24 cellular contexts compared by ENCODE assay signal in genomic region chr1:23521588-23521987, GRCh38. TPM values are rescaled to one million over a fixed set of nuclear protein-coding genes. Genes with fewer than 3 reads are reported as not detected.
DNase-seq lines count a peak whose midpoint lies in the region; ATAC-seq and TF ChIP-seq lines count a peak whose summit lies in the region.
"Had no signal": no experiment of that assay in that cellular context is flagged by ENCODE, and none has a peak within 500 bp of the region (broad histone marks: within the 10 kb centered on the region; RNA-seq: fewer than 3 reads in every experiment).

No MANE protein-coding gene starts in this region.

- H3K4me2 ChIP-seq in Karpas-422 (ENCODE audit: low read depth, low read length, poor library complexity, severe bottlenecking), result no peak overlapping the region

- H2AFZ ChIP-seq in Karpas-422 (ENCODE audit: low read length), result no peak overlapping the region

- H3K9me3 Mint-ChIP-seq in activated naive CD8-positive, alpha-beta T cell treated with anti-CD3 and anti-CD28 coated beads, Interleukin-2, amount 50 U/mL, for 24 hours, result no peaks in the 10 kb centered on the region
- H3K9me3 Mint-ChIP-seq: activated naive CD4-positive, alpha-beta T cell treated with anti-CD3 and anti-CD28 coated beads for 36 hours had no signal

- BruUV-seq in A673 (replicated peaks; lab: Mats Ljungman, UMichigan), result no TSS peak

- H3K27ac Mint-ChIP-seq in activated naive CD8-positive, alpha-beta T cell treated with anti-CD3 and anti-CD28 coated beads, Interleukin-2, amount 50 U/mL, for 24 hours, result no peak overlapping the region
- H3K27ac Mint-ChIP-seq: activated naive CD4-positive, alpha-beta T cell treated with anti-CD3 and anti-CD28 coated beads for 36 hours had no signal

- no peak overlapping the region for H3K9ac ChIP-seq in Karpas-422 (ENCODE audit: low read length)

- POLR2A ChIA-PET in A673 (lab: Charles Lee; ENCODE audit: low non-redundant PET), result no interaction called here

- ATAC-seq in activated naive CD8-positive, alpha-beta T cell treated with anti-CD3 and anti-CD28 coated beads, Interleukin-2, amount 50 U/mL, for 24 hours, result no peak
- no peak for ATAC-seq in upper lobe of right lung
- ATAC-seq: heart left ventricle, PC-3 had no signal

- H3K27me3 Mint-ChIP-seq in activated naive CD8-positive, alpha-beta T cell treated with anti-CD3 and anti-CD28 coated beads, Interleukin-2, amount 50 U/mL, for 24 hours, result no peaks in the 10 kb centered on the region

- no peak overlapping the region for H3K4me3 ChIP-seq in A673 (ENCODE audit: low read depth, low read length, poor library complexity, severe bottlenecking)
- H3K4me3 ChIP-seq in Karpas-422 (ENCODE audit: low read length), result no peak overlapping the region
- no peak overlapping the region for H3K4me3 ChIP-seq in upper lobe of right lung
- no peak overlapping the region for H3K4me3 ChIP-seq in esophagus muscularis mucosa
- H3K4me3 ChIP-seq: dorsolateral prefrontal cortex, esophagus squamous epithelium, heart left ventricle, sigmoid colon, tibial artery had no signal

- TF ChIP-seq CTCF in A673 (conservative IDR thresholded peaks at IDR 0.05; ENCODE audit: low read depth, low read length), result no peak
- no peak for TF ChIP-seq CTCF in upper lobe of right lung (IDR thresholded peaks at IDR 0.05)
- no peak for TF ChIP-seq CTCF in esophagus muscularis mucosa (IDR thresholded peaks at IDR 0.05)

- TF ChIP-seq EP300 in esophagus muscularis mucosa (IDR thresholded peaks at IDR 0.05), result no peak

- CTCF ChIA-PET in A673 (lab: Charles Lee), result no interaction called here

- H3K79me2 ChIP-seq in Karpas-422 (ENCODE audit: low read length), result peaks cover 31% of the 10 kb centered on the region

- TF ChIP-seq POLR2A in esophagus muscularis mucosa (IDR thresholded peaks at IDR 0.05; ENCODE audit: low read depth), result no peak

- peak; percentile 30 for DNase-seq in DMS 273 (lab: John Stamatoyannopoulos, UW; ENCODE audit: unreplicated experiment)
- DNase-seq in DMS 273 treated with DMSO at 0.1 percent for 48 hours (lab: John Stamatoyannopoulos, UW), result no peak
- DNase-seq in A673 (ENCODE audit: low spot score), result peak; percentile 59
- DNase-seq in Karpas-422, result peak; percentile 57
- DNase-seq in activated naive CD8-positive, alpha-beta T cell treated with anti-CD3 and anti-CD28 coated beads, Interleukin-2, amount 50 U/mL, for 24 hours, result peak; percentile 21
- DNase-seq in upper lobe of right lung, result no peak
- no peak for DNase-seq in NCI-H1436 treated with DMSO at 0.1 percent for 48 hours (lab: John Stamatoyannopoulos, UW)
- DNase-seq in esophagus muscularis mucosa (ENCODE audit: extremely low spot score), result no peak
- DNase-seq: 8988T; activated CD8-positive, alpha-beta memory T cell treated with anti-CD3 and anti-CD28 coated beads, Interleukin-2, amount 50 U/mL, for 48 hours; activated naive CD4-positive, alpha-beta T cell treated with anti-CD3 and anti-CD28 coated beads for 36 hours; dorsolateral prefrontal cortex; esophagus squamous epithelium; IMR-90; kidney glomerular epithelial cell; NCI-H1092 treated with DMSO at 0.1 percent for 48 hours; NCI-H226; occipital lobe; PC-3; sigmoid colon; stimulated activated CD4-positive, alpha-beta T cell treated with anti-CD3 and anti-CD28 coated beads, Interleukin-2, amount 100 ng/mL, for 48 hours; stimulated activated CD8-positive, alpha-beta memory T cell treated with anti-CD3 and anti-CD28 coated beads, Interleukin-4, amount 100 ng/mL, for 48 hours; tibial artery had no signal

- intact Hi-C loops in A673 (cut with micrococcal nuclease; ENCODE audit: unreplicated experiment), result no loop called here
- intact Hi-C loops in upper lobe of right lung (cut with DNase I), result no loop called here
- intact Hi-C loops in esophagus muscularis mucosa (cut with DNase I), result no loop called here

- WGBS in esophagus muscularis mucosa, result 91% methylated on average over 16 of the region's 16 CpGs

- H3K27ac ChIP-seq in A673 (ENCODE audit: low read depth, low read length, poor library complexity, severe bottlenecking) (no peak overlapping the region), Karpas-422 (ENCODE audit: low read length) (no peak overlapping the region), upper lobe of right lung (no peak overlapping the region), esophagus muscularis mucosa (replicated peaks in 1 of 4) (no peak overlapping the region)
- H3K27ac ChIP-seq: dorsolateral prefrontal cortex, esophagus squamous epithelium, sigmoid colon, tibial artery had no signal

- peaks cover 42% of the 10 kb centered on the region for H3K36me3 Mint-ChIP-seq in activated naive CD8-positive, alpha-beta T cell treated with anti-CD3 and anti-CD28 coated beads, Interleukin-2, amount 50 U/mL, for 24 hours (ENCODE audit: low read depth)

- H3K4me1 Mint-ChIP-seq in activated naive CD8-positive, alpha-beta T cell treated with anti-CD3 and anti-CD28 coated beads, Interleukin-2, amount 50 U/mL, for 24 hours, result peaks cover 32% of the 10 kb centered on the region

- no peak overlapping the region for H3K4me3 Mint-ChIP-seq in activated naive CD8-positive, alpha-beta T cell treated with anti-CD3 and anti-CD28 coated beads, Interleukin-2, amount 50 U/mL, for 24 hours
- H3K4me3 Mint-ChIP-seq: activated naive CD4-positive, alpha-beta T cell treated with anti-CD3 and anti-CD28 coated beads for 36 hours had no signal

- H3K9me2 ChIP-seq in Karpas-422 (replicated peaks; ENCODE audit: insufficient read depth, low read length), result no peaks in the 10 kb centered on the region

- H4K20me1 ChIP-seq in Karpas-422 (ENCODE audit: insufficient read depth, low read depth, low read length), result peaks cover 6% of the 10 kb centered on the region; the same call in 1 of the 2 replicates

- H3K36me3 ChIP-seq in A673 (ENCODE audit: insufficient read depth, low read length, poor library complexity, severe bottlenecking) (peaks cover 61% of the 10 kb centered on the region), Karpas-422 (ENCODE audit: insufficient read depth, low read length) (peaks cover 29% of the 10 kb centered on the region), upper lobe of right lung (no peaks in the 10 kb centered on the region), esophagus muscularis mucosa (no peaks in the 10 kb centered on the region)
- H3K36me3 ChIP-seq: sigmoid colon, tibial artery had no signal

- peaks cover 25% of the 10 kb centered on the region for H3K4me1 ChIP-seq in A673 (ENCODE audit: insufficient read depth, low read length, poor library complexity, severe bottlenecking)
- H3K4me1 ChIP-seq in Karpas-422 (ENCODE audit: low read length), result peaks cover 23% of the 10 kb centered on the region
- H3K4me1 ChIP-seq in upper lobe of right lung, result peaks cover 7% of the 10 kb centered on the region
- no peaks in the 10 kb centered on the region for H3K4me1 ChIP-seq in esophagus muscularis mucosa
- H3K4me1 ChIP-seq: sigmoid colon, tibial artery had no signal

- no peaks in the 10 kb centered on the region for H3K9me3 ChIP-seq in A673 (ENCODE audit: low read depth, low read length, poor library complexity, severe bottlenecking)
- H3K9me3 ChIP-seq in Karpas-422 (ENCODE audit: low read length), result no peaks in the 10 kb centered on the region
- no peaks in the 10 kb centered on the region for H3K9me3 ChIP-seq in upper lobe of right lung
- H3K9me3 ChIP-seq in esophagus muscularis mucosa, result no peaks in the 10 kb centered on the region
- H3K9me3 ChIP-seq: esophagus squamous epithelium, heart left ventricle, sigmoid colon, tibial artery had no signal

- no peaks in the 10 kb centered on the region for H3K27me3 ChIP-seq in A673 (replicated peaks; ENCODE audit: insufficient read depth, low read depth, low read length, poor library complexity)
- H3K27me3 ChIP-seq in Karpas-422 (ENCODE audit: low read length), result no peaks in the 10 kb centered on the region
- no peaks in the 10 kb centered on the region for H3K27me3 ChIP-seq in upper lobe of right lung
- H3K27me3 ChIP-seq in esophagus muscularis mucosa, result peaks cover 0 to 11% (median 0%) of the 10 kb centered on the region in 4 donors
- H3K27me3 ChIP-seq: esophagus squamous epithelium, heart left ventricle had no signal

RNA-seq across cellular contexts. Expression of gene E2F2, which starts 9.4 kb away (rescaled TPM):
- 45.0 and 46.1 TPM in 2 replicates for total RNA-seq in A673 (2021)
- total RNA-seq in Karpas-422 (2014; rRNA removed; shearing (Covaris generic); ENCODE audit: low replicate concordance), result 6.6 and 8.0 TPM in 2 replicates
- total RNA-seq in upper lobe of right lung, result 0.32 TPM
- under 1 TPM in 3 of 4 donors, not detected in 1; 0.11 to 0.26 (median 0.17) TPM for total RNA-seq in esophagus muscularis mucosa

RNA-seq across cellular contexts. Expression of gene ASAP3, which starts 37.6 kb away (rescaled TPM):
- total RNA-seq in A673 (2021) (7.8 and 13.8 TPM in 2 replicates), upper lobe of right lung (35.9 TPM), esophagus muscularis mucosa (10 to 100 TPM; 25.3 to 32.8 (median 27.9) TPM)
- total RNA-seq in Karpas-422 (2014; rRNA removed; shearing (Covaris generic); ENCODE audit: low replicate concordance), result 0.60 and 0.61 TPM in 2 replicates

RNA-seq across cellular contexts. Expression of gene ID3, which starts 37.7 kb away (rescaled TPM):
- total RNA-seq in A673 (2021) (102 and 140 TPM in 2 replicates), upper lobe of right lung (242 TPM), esophagus muscularis mucosa (100 to 1,000 TPM in 3 of 4 donors, 10 to 100 TPM in 1; 75.2 to 352 (median 274) TPM)
- total RNA-seq in Karpas-422 (2014; rRNA removed; shearing (Covaris generic); ENCODE audit: low replicate concordance), result 32.0 and 33.0 TPM in 2 replicates

Comparison
In these comparisons a context has a peak if more than half of its experiments do, and no peak if none do; other contexts are left out.
1. DNase-seq: peak in DMS 273 (single experiment), A673 (single experiment), Karpas-422 (single experiment) and activated naive CD8-positive, alpha-beta T cell treated with anti-CD3 and anti-CD28 coated beads, Interleukin-2, amount 50 U/mL, for 24 hours (single experiment); none in DMS 273 treated with DMSO at 0.1 percent for 48 hours (single experiment), upper lobe of right lung (single experiment), NCI-H1436 treated with DMSO at 0.1 percent for 48 hours (single experiment) and esophagus muscularis mucosa (single experiment).